In genomic region chr4:135598151-135598550, GRCh38 we compare ENCODE assay signal across 15 cellular contexts.
DNase-seq lines count a peak whose midpoint lies in the region; FAIRE-seq and TF ChIP-seq lines count a peak whose summit lies in the region.
"Had no signal": no experiment of that assay in that cellular context is flagged by ENCODE, and none has a peak within 500 bp of the region (broad histone marks: within the 10 kb centered on the region; RNA-seq: fewer than 3 reads in every experiment).

No MANE protein-coding gene starts in this region.

- H3K9me3 ChIP-seq in astrocyte (ENCODE audit: insufficient read depth, low read depth, low read length) = peaks cover 6% of the 10 kb centered on the region
- H3K9me3 ChIP-seq in endodermal cell (ENCODE audit: control insufficient read depth, low read length) = peaks cover 67% of the 10 kb centered on the region
- H3K9me3 ChIP-seq in prostate gland = no peaks in the 10 kb centered on the region
- no peaks in the 10 kb centered on the region for H3K9me3 ChIP-seq in vagina
- H3K9me3 ChIP-seq: Caco-2 had no signal

- H3K27ac ChIP-seq in astrocyte (ENCODE audit: low read depth, low read length) (no peak overlapping the region), endodermal cell (ENCODE audit: low read depth, low read length) (no peak overlapping the region), prostate gland (no peak overlapping the region), vagina (no peak overlapping the region)
- H3K27ac ChIP-seq: BLaER1, GM23248 had no signal

- H3K36me3 Mint-ChIP-seq in astrocyte (ENCODE audit: low read depth, unreplicated experiment) (no peaks in the 10 kb centered on the region), endodermal cell (ENCODE audit: low read depth) (peaks cover 2% of the 10 kb centered on the region)
- H3K36me3 Mint-ChIP-seq: CD8-positive, alpha-beta memory T cell had no signal

- TF ChIP-seq CTCF in astrocyte (IDR thresholded peaks at IDR 0.05; ENCODE audit: insufficient read depth, low read depth, low read length) (no peak), endodermal cell (conservative IDR thresholded peaks at IDR 0.05) (no peak), prostate gland (IDR thresholded peaks at IDR 0.05) (no peak), vagina (IDR thresholded peaks at IDR 0.05) (no peak)

- H3K4me1 ChIP-seq in astrocyte (ENCODE audit: insufficient read depth, low read length) (no peaks in the 10 kb centered on the region), endodermal cell (ENCODE audit: control insufficient read depth, insufficient read depth, low read length) (no peaks in the 10 kb centered on the region), prostate gland (replicated peaks) (no peaks in the 10 kb centered on the region), vagina (no peaks in the 10 kb centered on the region)
- H3K4me1 ChIP-seq: BLaER1, Caco-2 had no signal

- no peak overlapping the region for H3K4me2 ChIP-seq in astrocyte (ENCODE audit: low read length)
- H3K4me2 ChIP-seq: BLaER1 had no signal

- H3K79me2 ChIP-seq in astrocyte (ENCODE audit: insufficient read depth, low read length) = no peaks in the 10 kb centered on the region

- H3K9me3 Mint-ChIP-seq in astrocyte (ENCODE audit: unreplicated experiment) (peaks cover 4% of the 10 kb centered on the region), endodermal cell (peaks cover 53% of the 10 kb centered on the region)

- no peak for FAIRE-seq in astrocyte (lab: Jason Lieb, UNC)

- H3K4me1 Mint-ChIP-seq in astrocyte (ENCODE audit: low read depth, unreplicated experiment) (no peaks in the 10 kb centered on the region), endodermal cell (no peaks in the 10 kb centered on the region)
- H3K4me1 Mint-ChIP-seq: CD8-positive, alpha-beta memory T cell had no signal

- no peak overlapping the region for H3K27ac Mint-ChIP-seq in astrocyte (ENCODE audit: unreplicated experiment)
- H3K27ac Mint-ChIP-seq in endodermal cell = no peak overlapping the region
- H3K27ac Mint-ChIP-seq: CD8-positive, alpha-beta memory T cell had no signal

- intact Hi-C loops in prostate gland (cut with DNase I) = no loop called here
- intact Hi-C loops in vagina (cut with DNase I) = no loop called here

- DNase-seq in M059J (ENCODE audit: low read depth) (peak; percentile 18), astrocyte (ENCODE audit: low read depth) (peak; percentile 77), endodermal cell (no peak), myocyte (ENCODE audit: low read depth) (peak; percentile 30), prostate gland (ENCODE audit: low spot score) (no peak), NCI-H1930 (lab: John Stamatoyannopoulos, UW) (no peak), vagina (ENCODE audit: extremely low spot score in 2 of 2) (no peak)
- DNase-seq: AML-193; Caco-2; CD8-positive, alpha-beta memory T cell; DMS53; GM23248; H7; IMR-90 had no signal

- H3K9ac ChIP-seq in astrocyte (ENCODE audit: low read length) (no peak overlapping the region), endodermal cell (ENCODE audit: extremely low read depth, low read length, poor library complexity, severe bottlenecking) (no peak overlapping the region)
- H3K9ac ChIP-seq: BLaER1, GM23248 had no signal

- TF ChIP-seq POLR2A in prostate gland (IDR thresholded peaks at IDR 0.05) = no peak
- no peak for TF ChIP-seq POLR2A in vagina (IDR thresholded peaks at IDR 0.05)

- WGBS in endodermal cell (ENCODE audit: insufficient coverage in 1 of 2, insufficient read length in 1 of 2), 2 experiments = 87 to 100% methylated on average over 1 of the region's 1 CpG
- WGBS in prostate gland = 40% methylated on average over 1 of the region's 1 CpG

- no peaks in the 10 kb centered on the region for H3K27me3 Mint-ChIP-seq in astrocyte (ENCODE audit: low read depth, unreplicated experiment)
- H3K27me3 Mint-ChIP-seq in endodermal cell (ENCODE audit: insufficient read depth) = no peaks in the 10 kb centered on the region
- H3K27me3 Mint-ChIP-seq: CD8-positive, alpha-beta memory T cell had no signal

- no peak overlapping the region for H3K4me3 ChIP-seq in astrocyte (ENCODE audit: insufficient read depth, low read depth, low read length)
- H3K4me3 ChIP-seq in endodermal cell (ENCODE audit: low read length) = peak overlapping the region; percentile 33
- H3K4me3 ChIP-seq in prostate gland = no peak overlapping the region
- H3K4me3 ChIP-seq in vagina = no peak overlapping the region
- H3K4me3 ChIP-seq: BLaER1, GM23248 had no signal

- H3K4me3 Mint-ChIP-seq in astrocyte (ENCODE audit: unreplicated experiment) (no peak overlapping the region), endodermal cell (no peak overlapping the region)
- H3K4me3 Mint-ChIP-seq: CD8-positive, alpha-beta memory T cell had no signal

- H3K36me3 ChIP-seq in astrocyte (ENCODE audit: insufficient read depth, low read length) (no peaks in the 10 kb centered on the region), endodermal cell (ENCODE audit: control insufficient read depth, insufficient read depth, low read length) (no peaks in the 10 kb centered on the region), prostate gland (no peaks in the 10 kb centered on the region), vagina (no peaks in the 10 kb centered on the region)
- H3K36me3 ChIP-seq: BLaER1 had no signal

- no peak overlapping the region for H2AFZ ChIP-seq in astrocyte (ENCODE audit: low read depth, low read length)
- H2AFZ ChIP-seq: GM23248 had no signal

- H4K20me1 ChIP-seq in astrocyte (ENCODE audit: insufficient read depth, low read length) = no peaks in the 10 kb centered on the region
- H4K20me1 ChIP-seq: BLaER1 had no signal

- H3K27me3 ChIP-seq in astrocyte (ENCODE audit: insufficient read depth, low read length) (no peaks in the 10 kb centered on the region), endodermal cell (ENCODE audit: control insufficient read depth, insufficient read depth, low read length, poor library complexity, severe bottlenecking) (no peaks in the 10 kb centered on the region), prostate gland (replicated peaks; ENCODE audit: insufficient read depth) (no peaks in the 10 kb centered on the region), vagina (no peaks in the 10 kb centered on the region)
- H3K27me3 ChIP-seq: BLaER1 had no signal

Comparison
In these comparisons a context has a peak if more than half of its experiments do, and no peak if none do; other contexts are left out.
1. DNase-seq: peak in M059J (single experiment), astrocyte (single experiment) and myocyte (single experiment); none in endodermal cell (single experiment), prostate gland (single experiment), NCI-H1930 (0 of 2) and vagina (0 of 2).